In genomic region chr11:95989216-95989615, GRCh38 we compare ENCODE assay signal across 20 cellular contexts.
"Had no signal": no experiment of that assay in that cellular context is flagged by ENCODE, and none has a peak within 500 bp of the region (broad histone marks: within the 10 kb centered on the region; RNA-seq: fewer than 3 reads in every experiment).

No MANE protein-coding gene starts in this region.

- H3K27ac Mint-ChIP-seq: activated CD4-positive, alpha-beta T cell treated with anti-CD3 and anti-CD28 coated beads, Interleukin-2, amount 10 ng/mL, durations not matched to agents 7 days and 5 days; activated CD8-positive, alpha-beta T cell treated with anti-CD3 and anti-CD28 coated beads for 36 hours; activated naive CD8-positive, alpha-beta T cell treated with anti-CD3 and anti-CD28 coated beads, Interleukin-2, amount 10 ng/mL, durations not matched to agents 7 days and 5 days; neural progenitor cell had no signal

- H3K9me3 ChIP-seq: esophagus muscularis mucosa, heart right ventricle, left lung, lower lobe of right lung, psoas muscle, tibial nerve had no signal

- H3K27me3 Mint-ChIP-seq: activated CD4-positive, alpha-beta T cell treated with anti-CD3 and anti-CD28 coated beads, Interleukin-2, amount 10 ng/mL, durations not matched to agents 7 days and 5 days; activated CD8-positive, alpha-beta T cell treated with anti-CD3 and anti-CD28 coated beads for 36 hours; activated naive CD8-positive, alpha-beta T cell treated with anti-CD3 and anti-CD28 coated beads, Interleukin-2, amount 10 ng/mL, durations not matched to agents 7 days and 5 days; naive thymus-derived CD8-positive, alpha-beta T cell had no signal

- DNase-seq: activated CD4-positive, alpha-beta T cell treated with anti-CD3 and anti-CD28 coated beads for 1 hour; activated CD4-positive, alpha-beta T cell treated with anti-CD3 and anti-CD28 coated beads, Interleukin-2, amount 10 ng/mL, durations not matched to agents 7 days and 5 days; activated CD8-positive, alpha-beta T cell treated with anti-CD3 and anti-CD28 coated beads for 36 hours; activated naive CD4-positive, alpha-beta T cell; activated naive CD8-positive, alpha-beta T cell treated with anti-CD3 and anti-CD28 coated beads, Interleukin-2, amount 10 ng/mL, durations not matched to agents 7 days and 5 days; activated T-cell treated with anti-CD3 and anti-CD28 coated beads, Interleukin-2, amount 50 U/mL, for 72 hours; caudate nucleus; foreskin keratinocyte; heart right ventricle; left lung; lower lobe of right lung; naive thymus-derived CD8-positive, alpha-beta T cell; occipital lobe; psoas muscle; stimulated activated naive CD4-positive, alpha-beta T cell; T-helper 2 cell had no signal

- ATAC-seq: activated CD8-positive, alpha-beta T cell treated with anti-CD3 and anti-CD28 coated beads for 36 hours; activated T-cell treated with anti-CD3 and anti-CD28 coated beads, Interleukin-2, amount 50 U/mL, for 72 hours; foreskin keratinocyte; heart right ventricle; lower lobe of right lung; naive thymus-derived CD8-positive, alpha-beta T cell; psoas muscle had no signal

- H3K27ac ChIP-seq: esophagus muscularis mucosa, foreskin keratinocyte, heart right ventricle, lower lobe of right lung, neural progenitor cell, parathyroid adenoma, psoas muscle, tibial nerve had no signal

- H3K4me2 ChIP-seq: neural progenitor cell had no signal

- H3K4me3 Mint-ChIP-seq: activated CD4-positive, alpha-beta T cell treated with anti-CD3 and anti-CD28 coated beads, Interleukin-2, amount 10 ng/mL, durations not matched to agents 7 days and 5 days; activated CD8-positive, alpha-beta T cell treated with anti-CD3 and anti-CD28 coated beads for 36 hours; activated naive CD8-positive, alpha-beta T cell treated with anti-CD3 and anti-CD28 coated beads, Interleukin-2, amount 10 ng/mL, durations not matched to agents 7 days and 5 days; activated T-cell treated with anti-CD3 and anti-CD28 coated beads, Interleukin-2, amount 50 U/mL, for 72 hours; neural progenitor cell had no signal

- H3K4me1 ChIP-seq: foreskin keratinocyte, parathyroid adenoma, psoas muscle had no signal

- H3K9ac ChIP-seq: neural progenitor cell, parathyroid adenoma had no signal

- H3K9me3 Mint-ChIP-seq: activated CD4-positive, alpha-beta T cell treated with anti-CD3 and anti-CD28 coated beads, Interleukin-2, amount 10 ng/mL, durations not matched to agents 7 days and 5 days; activated CD8-positive, alpha-beta T cell treated with anti-CD3 and anti-CD28 coated beads for 36 hours; activated naive CD8-positive, alpha-beta T cell treated with anti-CD3 and anti-CD28 coated beads, Interleukin-2, amount 10 ng/mL, durations not matched to agents 7 days and 5 days; activated T-cell treated with anti-CD3 and anti-CD28 coated beads, Interleukin-2, amount 50 U/mL, for 72 hours; naive thymus-derived CD8-positive, alpha-beta T cell; neural progenitor cell had no signal

- H3K4me3 ChIP-seq: esophagus muscularis mucosa, heart right ventricle, left lung, lower lobe of right lung, neural progenitor cell, psoas muscle, tibial nerve had no signal

- H3K36me3 ChIP-seq: neural progenitor cell had no signal

- H2AFZ ChIP-seq: neural progenitor cell, parathyroid adenoma had no signal

- H3K27me3 ChIP-seq: esophagus muscularis mucosa, foreskin keratinocyte, heart right ventricle, left lung, neural progenitor cell, tibial nerve had no signal
